17 cellular contexts compared by ENCODE assay signal in the genomic region with DNA sequence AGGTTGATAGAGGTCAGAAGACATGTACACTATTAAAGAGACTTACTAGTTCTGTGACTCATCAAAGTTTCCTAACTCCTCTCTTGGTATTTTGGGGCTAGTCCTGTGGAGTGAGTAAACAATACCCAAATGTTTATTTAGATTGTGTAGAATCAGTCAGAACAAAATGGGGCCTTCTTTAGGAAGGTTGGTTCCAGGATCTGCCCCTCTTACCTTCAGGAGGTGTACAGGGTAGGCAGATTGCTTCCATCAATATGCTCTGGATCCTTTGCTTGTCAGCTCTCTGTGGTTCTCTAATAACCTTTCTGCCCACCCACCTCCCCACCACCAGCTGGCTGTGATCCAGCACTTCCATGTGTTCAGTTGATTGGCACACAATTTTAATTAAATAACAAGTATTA.
DNase-seq lines count a peak whose midpoint lies in the region; ATAC-seq, FAIRE-seq and TF ChIP-seq lines count a peak whose summit lies in the region.
"Had no signal": no experiment of that assay in that cellular context is flagged by ENCODE, and none has a peak within 500 bp of the region (broad histone marks: within the 10 kb centered on the region; RNA-seq: fewer than 3 reads in every experiment).

No MANE protein-coding gene starts in this region.

- H3K79me2 ChIP-seq in Karpas-422 (ENCODE audit: low read length) (peaks cover 29% of the 10 kb centered on the region), astrocyte (ENCODE audit: insufficient read depth, low read length) (no peaks in the 10 kb centered on the region)

- H3K36me3 ChIP-seq in Karpas-422 (ENCODE audit: insufficient read depth, low read length) (no peaks in the 10 kb centered on the region), astrocyte (ENCODE audit: insufficient read depth, low read length) (no peaks in the 10 kb centered on the region), mucosa of descending colon (ENCODE audit: low read depth) (no peaks in the 10 kb centered on the region)
- H3K36me3 ChIP-seq: esophagus muscularis mucosa, tibial artery had no signal

- TF ChIP-seq CTCF in astrocyte (IDR thresholded peaks at IDR 0.05; ENCODE audit: insufficient read depth, low read depth, low read length) = no peak
- no peak for TF ChIP-seq CTCF in foreskin fibroblast (IDR thresholded peaks at IDR 0.05; ENCODE audit: low read depth, low read length)
- no peak for TF ChIP-seq CTCF in mucosa of descending colon (IDR thresholded peaks at IDR 0.05)

- H3K9me3 Mint-ChIP-seq in astrocyte (ENCODE audit: unreplicated experiment) = no peaks in the 10 kb centered on the region
- H3K9me3 Mint-ChIP-seq in activated naive CD8-positive, alpha-beta T cell treated with anti-CD3 and anti-CD28 coated beads for 36 hours = no peaks in the 10 kb centered on the region

- no peaks in the 10 kb centered on the region for H3K36me3 Mint-ChIP-seq in astrocyte (ENCODE audit: low read depth, unreplicated experiment)
- H3K36me3 Mint-ChIP-seq in activated naive CD8-positive, alpha-beta T cell treated with anti-CD3 and anti-CD28 coated beads for 36 hours = no peaks in the 10 kb centered on the region

- H3K4me3 ChIP-seq in Karpas-422 (ENCODE audit: low read length) (no peak overlapping the region), astrocyte (ENCODE audit: insufficient read depth, low read depth, low read length) (no peak overlapping the region), foreskin fibroblast (ENCODE audit: low read depth in 1 of 2, low read length in 2 of 2) (no peak overlapping the region), mucosa of descending colon (no peak overlapping the region)
- H3K4me3 ChIP-seq: esophagus muscularis mucosa, tibial artery had no signal

- H3K4me1 ChIP-seq in Karpas-422 (ENCODE audit: low read length) (peaks cover 32% of the 10 kb centered on the region), astrocyte (ENCODE audit: insufficient read depth, low read length) (no peaks in the 10 kb centered on the region), mucosa of descending colon (ENCODE audit: low read depth) (no peaks in the 10 kb centered on the region)
- H3K4me1 ChIP-seq: tibial artery had no signal

- no peaks in the 10 kb centered on the region for H3K27me3 ChIP-seq in Karpas-422 (ENCODE audit: low read length)
- no peaks in the 10 kb centered on the region for H3K27me3 ChIP-seq in astrocyte (ENCODE audit: insufficient read depth, low read length)
- H3K27me3 ChIP-seq: tibial artery had no signal

- no peak overlapping the region for H3K4me2 ChIP-seq in Karpas-422 (ENCODE audit: low read depth, low read length, poor library complexity, severe bottlenecking)
- H3K4me2 ChIP-seq in astrocyte (ENCODE audit: low read length) = no peak overlapping the region

- no peak for ATAC-seq in mucosa of descending colon
- ATAC-seq: sciatic nerve had no signal

- H3K27ac ChIP-seq in Karpas-422 (ENCODE audit: low read length) (no peak overlapping the region), astrocyte (ENCODE audit: low read depth, low read length) (no peak overlapping the region)
- H3K27ac ChIP-seq: esophagus muscularis mucosa, tibial artery had no signal

- H4K20me1 ChIP-seq in Karpas-422 (ENCODE audit: insufficient read depth, low read depth, low read length) = no peaks in the 10 kb centered on the region
- no peaks in the 10 kb centered on the region for H4K20me1 ChIP-seq in astrocyte (ENCODE audit: insufficient read depth, low read length)

- H3K9me3 ChIP-seq in Karpas-422 (ENCODE audit: low read length) (no peaks in the 10 kb centered on the region), astrocyte (ENCODE audit: insufficient read depth, low read depth, low read length) (no peaks in the 10 kb centered on the region), mucosa of descending colon (no peaks in the 10 kb centered on the region)
- H3K9me3 ChIP-seq: esophagus muscularis mucosa, tibial artery had no signal

- H3K27me3 Mint-ChIP-seq in astrocyte (ENCODE audit: low read depth, unreplicated experiment) = no peaks in the 10 kb centered on the region
- peaks cover 21% of the 10 kb centered on the region for H3K27me3 Mint-ChIP-seq in activated naive CD8-positive, alpha-beta T cell treated with anti-CD3 and anti-CD28 coated beads for 36 hours

- no peak overlapping the region for H2AFZ ChIP-seq in Karpas-422 (ENCODE audit: low read length)
- no peak overlapping the region for H2AFZ ChIP-seq in astrocyte (ENCODE audit: low read depth, low read length)

- H3K9me2 ChIP-seq in Karpas-422 (replicated peaks; ENCODE audit: insufficient read depth, low read length) = no peaks in the 10 kb centered on the region

- DNase-seq in EL (peak; percentile 48), Karpas-422 (peak; percentile 40), astrocyte (ENCODE audit: low read depth) (peak; percentile 10), foreskin fibroblast (peak; percentile 50 to 71), mucosa of descending colon (no peak), C1 segment of cervical spinal cord (lab: John Stamatoyannopoulos, UW) (no peak), NCI-H1105 (lab: John Stamatoyannopoulos, UW) (no peak)
- DNase-seq in activated naive CD8-positive, alpha-beta T cell treated with anti-CD3 and anti-CD28 coated beads for 36 hours = no peak
- DNase-seq: activated CD8-positive, alpha-beta memory T cell treated with anti-CD3 and anti-CD28 coated beads, Interleukin-2, amount 50 U/mL, for 48 hours; activated naive CD4-positive, alpha-beta T cell treated with Interleukin-2 at 50 U/mL for 16 hours; NCI-H1417 treated with DMSO at 0.1 percent for 48 hours; SHP77 treated with DMSO at 0.1 percent for 48 hours; stimulated activated CD4-positive, alpha-beta T cell treated with anti-CD3 and anti-CD28 coated beads, Interleukin-4, amount 100 ng/mL, for 24 hours; T1000; tibial artery had no signal

- H3K4me3 Mint-ChIP-seq in astrocyte (ENCODE audit: unreplicated experiment) = no peak overlapping the region
- H3K4me3 Mint-ChIP-seq in activated naive CD8-positive, alpha-beta T cell treated with anti-CD3 and anti-CD28 coated beads for 36 hours = no peak overlapping the region

- no peak overlapping the region for H3K27ac Mint-ChIP-seq in astrocyte (ENCODE audit: unreplicated experiment)
- no peak overlapping the region for H3K27ac Mint-ChIP-seq in activated naive CD8-positive, alpha-beta T cell treated with anti-CD3 and anti-CD28 coated beads for 36 hours

- no peak for FAIRE-seq in astrocyte (lab: Jason Lieb, UNC)

- no peak overlapping the region for H3K9ac ChIP-seq in Karpas-422 (ENCODE audit: low read length)
- no peak overlapping the region for H3K9ac ChIP-seq in astrocyte (ENCODE audit: low read length)

- intact Hi-C loops in mucosa of descending colon (cut with DNase I, micrococcal nuclease) = no loop called here

- H3K4me1 Mint-ChIP-seq in astrocyte (ENCODE audit: low read depth, unreplicated experiment) = peaks cover 3% of the 10 kb centered on the region
- no peaks in the 10 kb centered on the region for H3K4me1 Mint-ChIP-seq in activated naive CD8-positive, alpha-beta T cell treated with anti-CD3 and anti-CD28 coated beads for 36 hours

Comparison
In these comparisons a context has a peak if more than half of its experiments do, and no peak if none do; other contexts are left out.
1. DNase-seq: peak in EL (single experiment), Karpas-422 (single experiment), astrocyte (single experiment) and foreskin fibroblast (2 of 2); none in mucosa of descending colon (0 of 3), C1 segment of cervical spinal cord (0 of 14), activated naive CD8-positive, alpha-beta T cell treated with anti-CD3 and anti-CD28 coated beads for 36 hours (single experiment) and NCI-H1105 (single experiment).